25 cellular contexts compared by ENCODE assay signal in the genomic region with DNA sequence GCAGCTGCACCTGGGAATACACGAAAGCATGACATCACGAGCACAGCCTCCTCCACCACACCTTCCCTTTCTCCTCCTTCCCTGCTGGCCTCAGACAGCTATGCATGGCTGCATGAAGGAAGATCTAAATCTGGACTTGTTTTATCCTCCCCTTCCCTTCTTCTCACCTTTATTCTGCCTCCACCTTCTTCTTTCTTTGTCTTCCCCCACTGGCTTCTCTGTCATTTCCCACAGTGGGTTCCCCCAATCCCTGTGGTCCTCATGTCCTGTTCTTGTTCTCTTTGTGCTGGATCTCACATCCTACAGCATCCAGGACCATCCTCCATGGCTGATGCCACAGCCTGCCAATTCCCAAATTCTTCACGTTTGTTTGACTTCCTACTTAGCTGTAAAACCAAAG. TPM values are rescaled to one million over a fixed set of nuclear protein-coding genes. Genes with fewer than 3 reads are reported as not detected.
"Had no signal": no experiment of that assay in that cellular context is flagged by ENCODE, and none has a peak within 500 bp of the region (broad histone marks: within the 10 kb centered on the region; RNA-seq: fewer than 3 reads in every experiment).

No MANE protein-coding gene starts in this region.

- H3K4me3 ChIP-seq: breast epithelium, dorsolateral prefrontal cortex, left lung, right atrium auricular region, smooth muscle cell, suprapubic skin, tibial artery had no signal

- ATAC-seq: activated naive CD8-positive, alpha-beta T cell treated with anti-CD3 and anti-CD28 coated beads, Interleukin-2, amount 50 U/mL, for 24 hours; effector memory CD8-positive, alpha-beta T cell; left lung; naive thymus-derived CD4-positive, alpha-beta T cell had no signal

- H3K27ac ChIP-seq: breast epithelium, left lung, parathyroid adenoma, right atrium auricular region, suprapubic skin, tibial artery, VCaP had no signal

- H3K27me3 ChIP-seq: breast epithelium, dorsolateral prefrontal cortex, left lung, right atrium auricular region, suprapubic skin, tibial artery had no signal

- H2AFZ ChIP-seq: parathyroid adenoma had no signal

- H3K4me1 ChIP-seq: breast epithelium, left lung, parathyroid adenoma, right atrium auricular region, tibial artery had no signal

- H3K9ac ChIP-seq: parathyroid adenoma had no signal

- H3K79me2 ChIP-seq: parathyroid adenoma had no signal

- DNase-seq: activated CD4-positive, alpha-beta T cell treated with anti-CD3 and anti-CD28 coated beads for 4 hours; activated CD4-positive, alpha-beta T cell treated with anti-CD3 and anti-CD28 coated beads, Interleukin-2, amount 50 U/mL, for 4 hours; activated CD8-positive, alpha-beta memory T cell treated with anti-CD3 and anti-CD28 coated beads, Interleukin-2, amount 50 U/mL, for 4 hours; activated naive CD8-positive, alpha-beta T cell treated with anti-CD3 and anti-CD28 coated beads, Interleukin-2, amount 50 U/mL, for 24 hours; activated T-cell treated with anti-CD3 and anti-CD28 coated beads, Interleukin-2, amount 50 U/mL, for 24 hours; amygdala; dorsolateral prefrontal cortex; effector memory CD8-positive, alpha-beta T cell; foreskin fibroblast; left lung; mammary epithelial cell; naive thymus-derived CD4-positive, alpha-beta T cell; occipital lobe; stimulated activated CD4-positive, alpha-beta T cell treated with anti-CD3 and anti-CD28 coated beads, Interleukin-15, amount 100 ng/mL, for 24 hours; stimulated activated CD4-positive, alpha-beta T cell treated with anti-CD3 and anti-CD28 coated beads, Interleukin-2, amount 100 ng/mL, for 24 hours; stimulated activated naive CD4-positive, alpha-beta T cell; SW 1271; T-helper 9 cell had no signal

- H3K9me3 ChIP-seq: breast epithelium, left lung, right atrium auricular region, suprapubic skin, tibial artery had no signal

- H3K4me2 ChIP-seq: smooth muscle cell had no signal

- H3K36me3 ChIP-seq: breast epithelium, left lung, suprapubic skin had no signal

RNA-seq across cellular contexts. Expression of a gene that starts 16.3 kb away (rescaled TPM):
- polyA plus RNA-seq: naive thymus-derived CD4-positive, alpha-beta T cell had no signal
